18 cellular contexts compared by ENCODE assay signal in genomic region chr14:89660183-89660582, GRCh38.
DNase-seq lines count a peak whose midpoint lies in the region; ATAC-seq and TF ChIP-seq lines count a peak whose summit lies in the region.
"Had no signal": no experiment of that assay in that cellular context is flagged by ENCODE, and none has a peak within 500 bp of the region (broad histone marks: within the 10 kb centered on the region; RNA-seq: fewer than 3 reads in every experiment).

No MANE protein-coding gene starts in this region.

- H3K4me1 ChIP-seq in transverse colon = peaks cover 0 to 13% (median 4%) of the 10 kb centered on the region in 4 donors
- H3K4me1 ChIP-seq: upper lobe of right lung had no signal

- H3K27ac Mint-ChIP-seq in effector memory CD8-positive, alpha-beta T cell = no peak overlapping the region
- H3K27ac Mint-ChIP-seq: activated naive CD4-positive, alpha-beta T cell treated with anti-CD3 and anti-CD28 coated beads for 36 hours had no signal

- intact Hi-C loops in Right ventricle myocardium inferior (cut with DNase I) (loop anchor here (2.0 kb wide), 1 partner anchor 41 kb away; no protein-coding TSS in a partner anchor), cardiac septum (cut with DNase I) (no loop called here), transverse colon (cut with DNase I; ENCODE audit: low total_unique reads) (no loop called here)

- H3K36me3 Mint-ChIP-seq in effector memory CD8-positive, alpha-beta T cell (ENCODE audit: insufficient read depth) = no peaks in the 10 kb centered on the region

- H3K9me3 Mint-ChIP-seq in effector memory CD8-positive, alpha-beta T cell = no peaks in the 10 kb centered on the region
- H3K9me3 Mint-ChIP-seq: central memory CD8-positive, alpha-beta T cell had no signal

- H3K27me3 ChIP-seq in transverse colon = no peaks in the 10 kb centered on the region
- H3K27me3 ChIP-seq: neutrophil, upper lobe of right lung had no signal

- in situ Hi-C loops in transverse colon (cut with MboI; ENCODE audit: low pct_ligation_motif_present in 1 of 4, low pct_unique_long_range_greater_than_20kb in 1 of 4, low sequenced_read_pairs in 3 of 4) = no loop called here

- no peaks in the 10 kb centered on the region for H3K27me3 Mint-ChIP-seq in effector memory CD8-positive, alpha-beta T cell
- H3K27me3 Mint-ChIP-seq: central memory CD8-positive, alpha-beta T cell had no signal

- TF ChIP-seq EP300 in transverse colon (IDR thresholded peaks at IDR 0.05; ENCODE audit: low read depth) = no peak

- TF ChIP-seq CTCF in transverse colon (IDR thresholded peaks at IDR 0.05) = no peak

- no peak overlapping the region for H3K4me3 Mint-ChIP-seq in effector memory CD8-positive, alpha-beta T cell
- H3K4me3 Mint-ChIP-seq: activated naive CD4-positive, alpha-beta T cell treated with anti-CD3 and anti-CD28 coated beads for 36 hours; central memory CD8-positive, alpha-beta T cell had no signal

- 29 to 47% methylated on average over 4 to 5 of the region's 5 CpGs for WGBS in transverse colon (ENCODE audit: low coverage in 1 of 2), 2 donors

- H3K4me3 ChIP-seq in transverse colon = no peak overlapping the region
- H3K4me3 ChIP-seq: K562, lung, upper lobe of right lung had no signal

- H3K4me1 Mint-ChIP-seq in effector memory CD8-positive, alpha-beta T cell (ENCODE audit: low read depth in 2 of 2) = peaks cover 3 to 6% of the 10 kb centered on the region in 2 donors
- H3K4me1 Mint-ChIP-seq: central memory CD8-positive, alpha-beta T cell had no signal

- ATAC-seq in Right ventricle myocardium inferior (peak; percentile 95), GM18505 (IDR thresholded peaks at IDR 0.05; ENCODE audit: unreplicated experiment) (no peak)
- no peak for ATAC-seq in effector memory CD8-positive, alpha-beta T cell (replicated peaks)
- ATAC-seq: K562, upper lobe of right lung had no signal

- TF ChIP-seq POLR2A in transverse colon (IDR thresholded peaks at IDR 0.05) (no peak), GM18505 (IDR thresholded peaks at IDR 0.05; ENCODE audit: borderline replicate concordance, extremely low read depth, insufficient read depth, insufficient read length) (no peak)

- H3K9me3 ChIP-seq in transverse colon = no peaks in the 10 kb centered on the region
- H3K9me3 ChIP-seq: neutrophil, upper lobe of right lung had no signal

- no peaks in the 10 kb centered on the region for H3K36me3 ChIP-seq in transverse colon
- H3K36me3 ChIP-seq: neutrophil, upper lobe of right lung had no signal

- peak overlapping the region in 3 of 4 donors; percentile 7 to 16 (median 14) for H3K27ac ChIP-seq in transverse colon
- H3K27ac ChIP-seq: neutrophil, upper lobe of right lung had no signal

- no peak for DNase-seq in Right ventricle myocardium inferior (ENCODE audit: missing footprints)
- DNase-seq in cardiac septum (ENCODE audit: low spot score) = no peak
- peak; percentile 60 for DNase-seq in fibroblast of gingiva (ENCODE audit: low read depth)
- peak; percentile 15 for DNase-seq in left kidney (ENCODE audit: low read depth, low spot score)
- DNase-seq in transverse colon = no peak
- DNase-seq in effector memory CD8-positive, alpha-beta T cell = no peak
- no peak for DNase-seq in activated CD8-positive, alpha-beta memory T cell treated with anti-CD3 and anti-CD28 coated beads, Interleukin-2, amount 50 U/mL, for 48 hours
- DNase-seq: activated naive CD4-positive, alpha-beta T cell treated with anti-CD3 and anti-CD28 coated beads for 36 hours; Calu3; NCI-H187; NK-92 treated with Interleukin-12 subunit alpha and Interleukin-12 subunit beta, amount 100 ng/mL, for 24 hours; stimulated activated CD8-positive, alpha-beta memory T cell treated with anti-CD3 and anti-CD28 coated beads, Interleukin-4, amount 100 ng/mL, for 48 hours; upper lobe of right lung had no signal

Comparison
In these comparisons a context has a peak if more than half of its experiments do, and no peak if none do; other contexts are left out.
1. DNase-seq: peak in fibroblast of gingiva (single experiment) and left kidney (single experiment); none in Right ventricle myocardium inferior (single experiment), cardiac septum (single experiment), transverse colon (single experiment), effector memory CD8-positive, alpha-beta T cell (0 of 3) and activated CD8-positive, alpha-beta memory T cell treated with anti-CD3 and anti-CD28 coated beads, Interleukin-2, amount 50 U/mL, for 48 hours (single experiment).